Comparison of ENCODE assay signal across 13 cellular contexts in genomic region chr5:41842777-41843176, GRCh38. TPM values are rescaled to one million over a fixed set of nuclear protein-coding genes. Genes with fewer than 3 reads are reported as not detected.
DNase-seq lines count a peak whose midpoint lies in the region; ATAC-seq and TF ChIP-seq lines count a peak whose summit lies in the region.
"Had no signal": no experiment of that assay in that cellular context is flagged by ENCODE, and none has a peak within 500 bp of the region (broad histone marks: within the 10 kb centered on the region; RNA-seq: fewer than 3 reads in every experiment).

No MANE protein-coding gene starts in this region.

- H3K9me3 ChIP-seq in ovary, result no peaks in the 10 kb centered on the region
- H3K9me3 ChIP-seq: upper lobe of right lung had no signal

- no peak for TF ChIP-seq EP300 in ovary (IDR thresholded peaks at IDR 0.05)

- ATAC-seq in GM18502 (IDR thresholded peaks at IDR 0.05; ENCODE audit: poor library complexity, unreplicated experiment), result peak; percentile 83
- ATAC-seq in GM19438 (IDR thresholded peaks at IDR 0.05; ENCODE audit: low read depth, unreplicated experiment), result peak; percentile 83
- ATAC-seq in HG02852 (IDR thresholded peaks at IDR 0.05; ENCODE audit: unreplicated experiment), result peak; percentile 84
- peak; percentile 83 for ATAC-seq in HG03469 (IDR thresholded peaks at IDR 0.05; ENCODE audit: unreplicated experiment)

- H3K36me3 ChIP-seq in ovary, result no peaks in the 10 kb centered on the region

- DNase-seq in dorsolateral prefrontal cortex (no peak), ovary (no peak), H4 (ENCODE audit: low spot score) (no peak)
- DNase-seq in stimulated activated CD4-positive, alpha-beta T cell treated with anti-CD3 and anti-CD28 coated beads, Interleukin-4, amount 100 ng/mL, for 1 hour, result no peak
- DNase-seq: effector CD8-positive, alpha-beta T cell; T-helper 17 cell; upper lobe of right lung had no signal

- H3K27ac ChIP-seq in dorsolateral prefrontal cortex (peak overlapping the region in 2 of 59 donors; percentile 38 to 53), ovary (no peak overlapping the region)
- H3K27ac ChIP-seq: HL-60, upper lobe of right lung had no signal

- intact Hi-C loops in dorsolateral prefrontal cortex (cut with DNase I), result loop anchor here (2.0 to 10.0 kb wide), 3 partner anchors 574 to 940 kb away; no protein-coding TSS in a partner anchor
- intact Hi-C loops in ovary (cut with DNase I), result loop anchor here in 3 of 4 donors (2.0 to 10.0 kb wide), 3 partner anchors 44 to 938 kb away; partner anchors contain the start of genes C7 (in 2 of the 3) and PLCXD3 (in 1 of the 3)

- H3K4me3 ChIP-seq in dorsolateral prefrontal cortex (no peak overlapping the region), ovary (no peak overlapping the region)
- H3K4me3 ChIP-seq: lung, upper lobe of right lung had no signal

- no peaks in the 10 kb centered on the region for H3K27me3 ChIP-seq in dorsolateral prefrontal cortex
- H3K27me3 ChIP-seq in ovary, result no peaks in the 10 kb centered on the region
- H3K27me3 ChIP-seq: upper lobe of right lung had no signal

- TF ChIP-seq POLR2A in ovary (IDR thresholded peaks at IDR 0.05), result no peak

- TF ChIP-seq CTCF in dorsolateral prefrontal cortex (IDR thresholded peaks at IDR 0.05 in 54 of 56, conservative IDR thresholded peaks at IDR 0.05 in 2 of 56; ENCODE audit: low read depth in 1 of 56, partially characterized antibody in 56 of 56) (no peak), ovary (IDR thresholded peaks at IDR 0.05) (no peak)

- H3K4me1 ChIP-seq in ovary (ENCODE audit: insufficient read depth), result no peaks in the 10 kb centered on the region
- H3K4me1 ChIP-seq: upper lobe of right lung had no signal

RNA-seq across cellular contexts. Expression of gene OXCT1, which starts 27.4 kb away (rescaled TPM):
- total RNA-seq in dorsolateral prefrontal cortex, result 100 to 1,000 TPM in 13 of 120 experiments, 10 to 100 TPM in 107; 34.8 to 117 (median 79.4) TPM
- 10 to 100 TPM in 6 of 7 donors, 1 to 10 TPM in 1; 9.0 to 20.9 (median 15.4) TPM for total RNA-seq in ovary
- 10 to 100 TPM; 15.0 to 29.8 TPM for polyA plus RNA-seq in ovary
- 13.2 and 15.3 TPM in 2 replicates for total RNA-seq in H4 (2014; rRNA removed; shearing (Covaris generic))
